ENCODE assay signal across 8 cellular contexts in the genomic region with DNA sequence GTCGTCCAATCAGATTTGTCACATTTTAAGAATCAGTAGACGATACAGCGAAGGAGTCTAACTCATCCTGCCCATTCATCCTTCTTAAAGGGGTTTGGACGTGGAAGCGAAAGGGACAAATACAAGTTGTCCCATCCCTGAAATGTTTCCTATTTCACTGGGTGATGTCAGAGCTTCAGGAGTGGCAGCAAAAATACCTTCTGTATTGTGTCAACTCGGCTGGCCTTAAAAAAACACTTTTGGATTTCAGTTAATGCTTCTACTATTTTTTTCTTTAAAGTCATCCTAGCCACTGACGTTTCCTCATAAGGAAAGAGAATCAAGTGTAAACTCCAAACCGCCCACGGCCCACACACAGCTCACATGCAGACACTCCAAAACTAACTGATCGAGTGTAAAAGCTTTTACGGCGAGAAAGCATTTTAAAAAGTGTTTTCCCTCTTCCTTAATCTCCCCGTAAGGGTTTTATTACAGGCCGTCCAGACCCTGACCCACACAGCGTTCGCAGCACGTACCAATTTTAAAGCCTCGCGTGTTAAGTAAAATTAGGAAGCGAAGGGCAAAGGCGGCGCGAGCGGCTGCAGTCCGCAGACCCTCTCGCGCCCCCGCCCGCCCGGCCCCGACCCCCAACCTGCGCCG. TPM values are rescaled to one million over a fixed set of nuclear protein-coding genes. Genes with fewer than 3 reads are reported as not detected.
DNase-seq lines count a peak whose midpoint lies in the region; ATAC-seq and TF ChIP-seq lines count a peak whose summit lies in the region.

No MANE protein-coding gene starts in this region.

- peak overlapping the region; percentile 85 for H3K27ac Mint-ChIP-seq in CD4-positive, alpha-beta T cell
- H3K27ac Mint-ChIP-seq in naive thymus-derived CD8-positive, alpha-beta T cell = peak overlapping the region; percentile 84 to 98 (median 94)

- intact Hi-C loops in CD4-positive, alpha-beta T cell (cut with DNase I, micrococcal nuclease) = no loop called here

- no peaks in the 10 kb centered on the region for H4K20me1 ChIP-seq in MM.1S (ENCODE audit: insufficient read depth, low read length)
- no peaks in the 10 kb centered on the region for H4K20me1 ChIP-seq in fibroblast of lung (ENCODE audit: control insufficient read depth, extremely low read depth, insufficient read depth, low read length)

- POLR2A ChIA-PET in CD4-positive, alpha-beta T cell (lab: Charles Lee) = interaction anchor here (0.8 to 3.0 kb wide), 5 partner anchors 9 to 691 kb away, joined by 3 to 11 read pairs (median 4); a partner anchor contains a TSS
- POLR2A ChIA-PET in naive thymus-derived CD8-positive, alpha-beta T cell (lab: Charles Lee) = interaction anchor here (1.0 to 1.7 kb wide), 3 partner anchors 9 to 159 kb away, joined by 3 to 5 read pairs (median 3); a partner anchor contains a TSS

- no peak for TF ChIP-seq CTCF in CD4-positive, alpha-beta T cell (IDR thresholded peaks at IDR 0.05)
- TF ChIP-seq CTCF in GM20000 (IDR thresholded peaks at IDR 0.05; ENCODE audit: extremely low read depth, missing control alignments) (no peak), MM.1S (IDR thresholded peaks at IDR 0.05; ENCODE audit: low read length) (no peak), fibroblast of lung (conservative IDR thresholded peaks at IDR 0.05 in 1 of 2, IDR thresholded peaks at IDR 0.05 in 1 of 2; ENCODE audit: low read depth in 1 of 2, low read length in 2 of 2) (no peak), thoracic aorta (IDR thresholded peaks at IDR 0.05) (no peak)

- H3K4me3 ChIP-seq in MM.1S (ENCODE audit: low read length) = peak overlapping the region; percentile 73
- peak overlapping the region; percentile 66 to 88 (median 76) for H3K4me3 ChIP-seq in fibroblast of lung (replicated peaks in 1 of 4; ENCODE audit: control extremely low read depth in 1 of 4, insufficient read depth in 1 of 4, low read depth in 3 of 4, low read length in 4 of 4)
- H3K4me3 ChIP-seq in thoracic aorta = peak overlapping the region; percentile 99

- H3K36me3 Mint-ChIP-seq in CD4-positive, alpha-beta T cell (ENCODE audit: low read depth) = peaks cover 22% of the 10 kb centered on the region
- peaks cover 0 to 21% (median 0%) of the 10 kb centered on the region in 3 donors for H3K36me3 Mint-ChIP-seq in naive thymus-derived CD8-positive, alpha-beta T cell

- no peak overlapping the region for H3K27ac ChIP-seq in CD4-positive, alpha-beta T cell (ENCODE audit: low read depth, low read length)
- H3K27ac ChIP-seq in MM.1S (ENCODE audit: low read length) = peak overlapping the region; percentile 52; the same call in 1 of the 2 replicates
- peak overlapping the region; percentile 87 for H3K27ac ChIP-seq in fibroblast of lung (ENCODE audit: insufficient read depth, low read length)
- H3K27ac ChIP-seq in thoracic aorta = peak overlapping the region; percentile 98 to 99

- no peaks in the 10 kb centered on the region for H3K9me3 Mint-ChIP-seq in CD4-positive, alpha-beta T cell
- H3K9me3 Mint-ChIP-seq in naive thymus-derived CD8-positive, alpha-beta T cell = no peaks in the 10 kb centered on the region

- ATAC-seq in CD4-positive, alpha-beta T cell (ENCODE audit: poor library complexity) = no peak
- ATAC-seq in naive thymus-derived CD8-positive, alpha-beta T cell = peak; percentile 10 to 13
- ATAC-seq in thoracic aorta (ENCODE audit: insufficient number of reproducible peaks, low FRiP score, low read depth) (peak; percentile 70), HG03469 (IDR thresholded peaks at IDR 0.05; ENCODE audit: unreplicated experiment) (no peak)

- H3K36me3 ChIP-seq in MM.1S (replicated peaks; ENCODE audit: insufficient read depth, low read length) (no peaks in the 10 kb centered on the region), fibroblast of lung (ENCODE audit: control insufficient read depth, insufficient read depth, low read length) (no peaks in the 10 kb centered on the region), thoracic aorta (peaks cover 4% of the 10 kb centered on the region)

- peaks cover 3% of the 10 kb centered on the region; the same call in 1 of the 2 replicates for H3F3A ChIP-seq in MM.1S (ENCODE audit: insufficient read depth, low read length)

- H2AFZ ChIP-seq in MM.1S (ENCODE audit: low read length) (0 out of 2 replicates have a peak overlapping the region, but pooled peaks have one; percentile 38), fibroblast of lung (ENCODE audit: low read length) (no peak overlapping the region)

- no peaks in the 10 kb centered on the region for H3K27me3 ChIP-seq in CD4-positive, alpha-beta T cell (ENCODE audit: control insufficient read depth, insufficient read depth, low read length)
- H3K27me3 ChIP-seq in MM.1S (replicated peaks; ENCODE audit: insufficient read depth, low read length) = no peaks in the 10 kb centered on the region
- no peaks in the 10 kb centered on the region for H3K27me3 ChIP-seq in fibroblast of lung (ENCODE audit: control insufficient read depth, insufficient read depth, low read length)
- no peaks in the 10 kb centered on the region for H3K27me3 ChIP-seq in thoracic aorta (replicated peaks; ENCODE audit: insufficient read depth)

- H3K4me1 Mint-ChIP-seq in CD4-positive, alpha-beta T cell (ENCODE audit: low read depth) = peaks cover 31% of the 10 kb centered on the region
- peaks cover 6 to 34% (median 22%) of the 10 kb centered on the region in 4 donors for H3K4me1 Mint-ChIP-seq in naive thymus-derived CD8-positive, alpha-beta T cell

- H3K4me2 ChIP-seq in MM.1S (ENCODE audit: low read depth, low read length) (peak overlapping the region; percentile 66), fibroblast of lung (ENCODE audit: extremely low read depth, insufficient read depth, low read length) (peak overlapping the region; percentile 91)

- H3K27me3 Mint-ChIP-seq in CD4-positive, alpha-beta T cell = no peaks in the 10 kb centered on the region
- H3K27me3 Mint-ChIP-seq in naive thymus-derived CD8-positive, alpha-beta T cell = no peaks in the 10 kb centered on the region

- peak overlapping the region; percentile 70 for H3K9ac ChIP-seq in MM.1S (ENCODE audit: low read length)
- peak overlapping the region; percentile 88 for H3K9ac ChIP-seq in fibroblast of lung (ENCODE audit: insufficient read depth, low read length)

- peaks cover 28% of the 10 kb centered on the region for H3K79me2 ChIP-seq in MM.1S (ENCODE audit: low read length)
- peaks cover 28% of the 10 kb centered on the region for H3K79me2 ChIP-seq in fibroblast of lung (ENCODE audit: control insufficient read depth, insufficient read depth, low read length)

- CTCF ChIA-PET in CD4-positive, alpha-beta T cell (lab: Charles Lee) = interaction anchor here (1.8 kb wide), 1 partner anchor 9 kb away, joined by 9 read pairs; no protein-coding TSS in a partner anchor

- no peaks in the 10 kb centered on the region for H3K9me3 ChIP-seq in CD4-positive, alpha-beta T cell (ENCODE audit: control insufficient read depth, low read length)
- H3K9me3 ChIP-seq in MM.1S (replicated peaks; ENCODE audit: insufficient read depth, low read length) (no peaks in the 10 kb centered on the region), fibroblast of lung (ENCODE audit: control insufficient read depth, insufficient read depth, low read depth, low read length) (no peaks in the 10 kb centered on the region), thoracic aorta (no peaks in the 10 kb centered on the region)

- H3K4me1 ChIP-seq in MM.1S (ENCODE audit: low read length) = peaks cover 19% of the 10 kb centered on the region
- H3K4me1 ChIP-seq in fibroblast of lung (ENCODE audit: control insufficient read depth, extremely low read depth, insufficient read depth, low read length) = peaks cover 10% of the 10 kb centered on the region
- H3K4me1 ChIP-seq in thoracic aorta (ENCODE audit: control insufficient read depth in 1 of 2, low read depth in 2 of 2) = peaks cover 30 to 52% of the 10 kb centered on the region in 2 donors

- DNase-seq in CD4-positive, alpha-beta T cell = peak in 1 of 10 experiments; percentile 0
- DNase-seq in GM20000 (ENCODE audit: low spot score) = peak; percentile 51
- no peak for DNase-seq in MM.1S
- DNase-seq in activated CD8-positive, alpha-beta memory T cell treated with anti-CD3 and anti-CD28 coated beads, Interleukin-2, amount 50 U/mL, for 4 hours = peak; percentile 34
- DNase-seq in fibroblast of lung (ENCODE audit: low read depth in 2 of 2) = peak; percentile 78 to 87
- peak in 7 of 10 donors; percentile 10 to 34 (median 26) for DNase-seq in naive thymus-derived CD8-positive, alpha-beta T cell
- no peak for DNase-seq in thoracic aorta (ENCODE audit: low spot score)

- peak overlapping the region; percentile 94 for H3K4me3 Mint-ChIP-seq in CD4-positive, alpha-beta T cell
- peak overlapping the region; percentile 86 to 95 (median 92) for H3K4me3 Mint-ChIP-seq in naive thymus-derived CD8-positive, alpha-beta T cell

- no peaks in the 10 kb centered on the region for H3K9me2 ChIP-seq in MM.1S (replicated peaks; ENCODE audit: insufficient read depth, low read length)

RNA-seq across cellular contexts. Expression of a gene that starts 0.6 kb away (rescaled TPM):
- total RNA-seq in CD4-positive, alpha-beta T cell = 10 to 100 TPM; 36.4 to 37.9 TPM
- total RNA-seq in fibroblast of lung = 61.1 and 147 TPM in 2 replicates
- polyA plus RNA-seq in fibroblast of lung = 282 and 362 TPM in 2 replicates
- polyA plus RNA-seq in fibroblast of lung (2012) = 212 and 265 TPM in 2 replicates
- 19.8 and 27.3 TPM in 2 replicates for polyA minus RNA-seq in fibroblast of lung (ENCODE audit: low replicate concordance)
- 10 to 100 TPM; 21.3 to 22.7 TPM for total RNA-seq in naive thymus-derived CD8-positive, alpha-beta T cell
- polyA plus RNA-seq in naive thymus-derived CD8-positive, alpha-beta T cell = 10 to 100 TPM in 1 of 3 donors, 1 to 10 TPM in 2; 7.4 to 15.9 (median 7.7) TPM
- total RNA-seq in thoracic aorta = 100 to 1,000 TPM in 1 of 2 donors, 10 to 100 TPM in 1; 94.6 to 127 TPM

Comparison
In these comparisons a context has a peak if more than half of its experiments do, and no peak if none do; other contexts are left out.
1. ATAC-seq: peak in naive thymus-derived CD8-positive, alpha-beta T cell (2 of 2) and thoracic aorta (single experiment); none in CD4-positive, alpha-beta T cell (single experiment) and HG03469 (single experiment).
2. DNase-seq: peak in GM20000 (single experiment), activated CD8-positive, alpha-beta memory T cell treated with anti-CD3 and anti-CD28 coated beads, Interleukin-2, amount 50 U/mL, for 4 hours (single experiment), fibroblast of lung (2 of 2) and naive thymus-derived CD8-positive, alpha-beta T cell (7 of 10); none in MM.1S (single experiment) and thoracic aorta (single experiment).
3. Peak in every context shown above with its lines, with median percentiles within 50 percentile points of each other: H3K4me3 ChIP-seq.